In genomic region chr13:75637101-75637774, GRCh38 we compare ENCODE assay signal across 9 cellular contexts. TPM values are rescaled to one million over a fixed set of nuclear protein-coding genes. Genes with fewer than 3 reads are reported as not detected.
A peak's percentile ranks its signal among the peaks of the same experiment; 100 is the strongest.
DNase-seq lines count a peak whose midpoint lies in the region; ATAC-seq, FAIRE-seq and TF ChIP-seq lines count a peak whose summit lies in the region.
"Had no signal": no experiment of that assay in that cellular context is flagged by ENCODE, and none has a peak within 500 bp of the region (broad histone marks: within the 10 kb centered on the region; RNA-seq: fewer than 3 reads in every experiment).

No MANE protein-coding gene starts in this region.

- H3K27ac ChIP-seq in HUES48 (ENCODE audit: low read depth, low read length): no peak overlapping the region
- H3K27ac ChIP-seq in small intestine (ENCODE audit: low read depth in 1 of 2, low read length in 1 of 2): no peak overlapping the region

- DNase-seq in BJ (ENCODE audit: low read depth) (no peak), choroid plexus epithelial cell (ENCODE audit: low read depth) (peak; percentile 40), superior temporal gyrus (ENCODE audit: extremely low spot score) (no peak), small intestine (no peak)
- DNase-seq in natural killer cell treated with Interleukin-12 subunit alpha and Interleukin-12 subunit beta and Interleukin-15 and Interleukin-18, amount 100 ng/mL, for 72 hours (ENCODE audit: low spot score): no peak
- no peak for DNase-seq in stimulated activated CD4-positive, alpha-beta T cell treated with anti-CD3 and anti-CD28 coated beads, Interleukin-4, amount 100 ng/mL, for 1 hour

- no peaks in the 10 kb centered on the region for H3K36me3 ChIP-seq in BJ (ENCODE audit: control insufficient read depth, insufficient read depth, low read length)
- peaks cover 3% of the 10 kb centered on the region; the same call in 1 of the 2 replicates for H3K36me3 ChIP-seq in HUES48 (ENCODE audit: control insufficient read depth, insufficient read depth, low read length)
- H3K36me3 ChIP-seq in small intestine (ENCODE audit: control insufficient read depth in 2 of 2, insufficient read depth in 2 of 2, low read length in 2 of 2): no peaks in the 10 kb centered on the region

- no peak for FAIRE-seq in small intestine (lab: Jason Lieb, UNC)
- FAIRE-seq: endometrium had no signal

- TF ChIP-seq CTCF in BJ (IDR thresholded peaks at IDR 0.05; ENCODE audit: insufficient read depth, low read depth, low read length) (no peak), choroid plexus epithelial cell (conservative IDR thresholded peaks at IDR 0.05; ENCODE audit: low read depth, low read length) (no peak)

- H3K9me3 ChIP-seq in HUES48 (ENCODE audit: control insufficient read depth, insufficient read depth, low read length) (no peaks in the 10 kb centered on the region), small intestine (ENCODE audit: control insufficient read depth, low read depth) (no peaks in the 10 kb centered on the region)

- peaks cover 35% of the 10 kb centered on the region for H3K4me1 ChIP-seq in HUES48 (ENCODE audit: control insufficient read depth, insufficient read depth, low read length)
- peaks cover 2 to 3% of the 10 kb centered on the region in 2 donors for H3K4me1 ChIP-seq in small intestine (ENCODE audit: control insufficient read depth in 2 of 2, insufficient read depth in 1 of 2, low read depth in 1 of 2, low read length in 1 of 2)

- peak overlapping the region; percentile 62 for H3K4me3 Mint-ChIP-seq in natural killer cell treated with Interleukin-12 subunit alpha and Interleukin-12 subunit beta and Interleukin-15 and Interleukin-18, amount 100 ng/mL, for 72 hours

- CTCF ChIA-PET in BJ (lab: Yijun Ruan, JAX): interaction anchor here (1.0 to 1.7 kb wide), 4 partner anchors 16 to 100 kb away, joined by 3 read pairs; partner anchors contain the start of gene COMMD6

- H3K27me3 ChIP-seq in BJ (ENCODE audit: control insufficient read depth, insufficient read depth, low read length): no peaks in the 10 kb centered on the region
- H3K27me3 ChIP-seq in HUES48 (ENCODE audit: control insufficient read depth, insufficient read depth, low read length): peaks cover 39% of the 10 kb centered on the region
- no peaks in the 10 kb centered on the region for H3K27me3 ChIP-seq in small intestine (ENCODE audit: control insufficient read depth in 2 of 2, insufficient read depth in 2 of 2, low read length in 2 of 2)

- no peaks in the 10 kb centered on the region for H3K9me3 Mint-ChIP-seq in natural killer cell treated with Interleukin-12 subunit alpha and Interleukin-12 subunit beta and Interleukin-15 and Interleukin-18, amount 100 ng/mL, for 72 hours

- H3K4me1 Mint-ChIP-seq in natural killer cell treated with Interleukin-12 subunit alpha and Interleukin-12 subunit beta and Interleukin-15 and Interleukin-18, amount 100 ng/mL, for 72 hours (ENCODE audit: low read depth in 2 of 2): peaks cover 7% of the 10 kb centered on the region in 2 donors

- H3K4me3 ChIP-seq in BJ (ENCODE audit: low read depth, low read length): peak overlapping the region; percentile 99
- peak overlapping the region; percentile 63 for H3K4me3 ChIP-seq in HUES48 (ENCODE audit: low read depth, low read length)
- H3K4me3 ChIP-seq in choroid plexus epithelial cell (ENCODE audit: low read depth, low read length): peak overlapping the region; percentile 83
- peak overlapping the region in 1 of 2 donors; percentile 68 for H3K4me3 ChIP-seq in small intestine (ENCODE audit: low read depth in 1 of 2, low read length in 2 of 2)

- peaks cover 5% of the 10 kb centered on the region for H3K36me3 Mint-ChIP-seq in natural killer cell treated with Interleukin-12 subunit alpha and Interleukin-12 subunit beta and Interleukin-15 and Interleukin-18, amount 100 ng/mL, for 72 hours

- H3K27me3 Mint-ChIP-seq in natural killer cell treated with Interleukin-12 subunit alpha and Interleukin-12 subunit beta and Interleukin-15 and Interleukin-18, amount 100 ng/mL, for 72 hours: peaks cover 25 to 36% of the 10 kb centered on the region in 2 donors

- no peak for ATAC-seq in natural killer cell treated with Interleukin-12 subunit alpha and Interleukin-12 subunit beta and Interleukin-15 and Interleukin-18, amount 100 ng/mL, for 72 hours
- ATAC-seq in HG03520 (IDR thresholded peaks at IDR 0.05; ENCODE audit: unreplicated experiment): no peak

- H3K27ac Mint-ChIP-seq in natural killer cell treated with Interleukin-12 subunit alpha and Interleukin-12 subunit beta and Interleukin-15 and Interleukin-18, amount 100 ng/mL, for 72 hours: no peak overlapping the region

- WGBS in small intestine, 3 donors: 15 to 27% (median 23%) methylated on average over 19 of the region's 19 CpGs

- H3K9ac ChIP-seq in HUES48 (ENCODE audit: low read depth, low read length): peak overlapping the region; percentile 0

- POLR2A ChIA-PET in BJ (lab: Charles Lee): interaction anchor here (0.6 to 0.7 kb wide), 2 partner anchors 226 to 280 kb away, joined by 3 to 4 read pairs; no protein-coding TSS in a partner anchor

RNA-seq across cellular contexts. Expression of gene LMO7, which starts 1.1 kb away (rescaled TPM):
- polyA plus RNA-seq in BJ (2011; rRNA removed) (149 and 181 TPM in 2 replicates), small intestine (10 to 100 TPM; 31.0 to 88.4 (median 80.3) TPM)
- 248 and 319 TPM in 2 replicates for polyA minus RNA-seq in BJ (2011; rRNA and poly(A)+ RNA removed)
- total RNA-seq in natural killer cell treated with Interleukin-12 subunit alpha and Interleukin-12 subunit beta and Interleukin-15 and Interleukin-18, amount 100 ng/mL, for 72 hours: 1 to 10 TPM; 3.1 to 5.9 TPM
